1 cellular context compared by ENCODE assay signal in the genomic region with DNA sequence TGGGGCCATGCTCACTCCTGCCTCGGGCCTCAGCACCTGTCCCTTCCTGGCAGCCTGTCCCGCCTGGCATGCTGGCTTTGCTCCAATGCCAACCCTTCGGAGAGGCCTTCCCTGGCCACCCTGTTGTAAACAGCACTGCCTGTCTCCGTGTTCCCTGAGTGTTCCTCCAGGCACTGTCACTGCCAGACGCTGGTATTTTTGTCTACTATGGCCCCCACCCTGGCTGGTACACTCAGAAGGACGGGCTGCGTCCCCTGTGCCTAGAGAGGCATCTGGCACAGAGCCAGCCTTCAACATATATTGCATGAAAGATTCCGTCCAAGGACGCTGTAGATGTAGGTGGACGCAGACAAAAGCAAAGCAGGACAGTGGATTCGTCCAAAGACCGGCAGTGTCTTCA.
TF ChIP-seq lines count a peak whose summit lies in the region.

No MANE protein-coding gene starts in this region.

TF ChIP-seq in HepG2, 621 proteins besides CTCF, POLR2A, EP300 and RAD21:
- TF ChIP-seq, protein P1, sequence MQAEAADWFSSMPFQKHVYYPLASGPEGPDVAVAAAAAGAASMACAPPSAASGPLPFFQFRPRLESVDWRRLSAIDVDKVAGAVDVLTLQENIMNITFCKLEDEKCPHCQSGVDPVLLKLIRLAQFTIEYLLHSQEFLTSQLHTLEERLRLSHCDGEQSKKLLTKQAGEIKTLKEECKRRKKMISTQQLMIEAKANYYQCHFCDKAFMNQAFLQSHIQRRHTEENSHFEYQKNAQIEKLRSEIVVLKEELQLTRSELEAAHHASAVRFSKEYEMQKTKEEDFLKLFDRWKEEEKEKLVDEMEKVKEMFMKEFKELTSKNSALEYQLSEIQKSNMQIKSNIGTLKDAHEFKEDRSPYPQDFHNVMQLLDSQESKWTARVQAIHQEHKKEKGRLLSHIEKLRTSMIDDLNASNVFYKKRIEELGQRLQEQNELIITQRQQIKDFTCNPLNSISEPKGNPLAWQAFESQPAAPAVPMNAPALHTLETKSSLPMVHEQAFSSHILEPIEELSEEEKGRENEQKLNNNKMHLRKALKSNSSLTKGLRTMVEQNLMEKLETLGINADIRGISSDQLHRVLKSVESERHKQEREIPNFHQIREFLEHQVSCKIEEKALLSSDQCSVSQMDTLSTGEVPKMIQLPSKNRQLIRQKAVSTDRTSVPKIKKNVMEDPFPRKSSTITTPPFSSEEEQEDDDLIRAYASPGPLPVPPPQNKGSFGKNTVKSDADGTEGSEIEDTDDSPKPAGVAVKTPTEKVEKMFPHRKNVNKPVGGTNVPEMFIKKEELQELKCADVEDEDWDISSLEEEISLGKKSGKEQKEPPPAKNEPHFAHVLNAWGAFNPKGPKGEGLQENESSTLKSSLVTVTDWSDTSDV (CRISPR knock-in tag; IDR thresholded peaks at IDR 0.05): no peak
- TF ChIP-seq SAP130 (CRISPR knock-in tag; IDR thresholded peaks at IDR 0.05; ENCODE audit: low read depth) (no peak), RNF2 (conservative IDR thresholded peaks at IDR 0.05; ENCODE audit: low read depth) (no peak), FIP1L1 (IDR thresholded peaks at IDR 0.05; ENCODE audit: borderline replicate concordance, insufficient read depth, low read depth, low read length) (no peak)
- TF ChIP-seq, protein P2, sequence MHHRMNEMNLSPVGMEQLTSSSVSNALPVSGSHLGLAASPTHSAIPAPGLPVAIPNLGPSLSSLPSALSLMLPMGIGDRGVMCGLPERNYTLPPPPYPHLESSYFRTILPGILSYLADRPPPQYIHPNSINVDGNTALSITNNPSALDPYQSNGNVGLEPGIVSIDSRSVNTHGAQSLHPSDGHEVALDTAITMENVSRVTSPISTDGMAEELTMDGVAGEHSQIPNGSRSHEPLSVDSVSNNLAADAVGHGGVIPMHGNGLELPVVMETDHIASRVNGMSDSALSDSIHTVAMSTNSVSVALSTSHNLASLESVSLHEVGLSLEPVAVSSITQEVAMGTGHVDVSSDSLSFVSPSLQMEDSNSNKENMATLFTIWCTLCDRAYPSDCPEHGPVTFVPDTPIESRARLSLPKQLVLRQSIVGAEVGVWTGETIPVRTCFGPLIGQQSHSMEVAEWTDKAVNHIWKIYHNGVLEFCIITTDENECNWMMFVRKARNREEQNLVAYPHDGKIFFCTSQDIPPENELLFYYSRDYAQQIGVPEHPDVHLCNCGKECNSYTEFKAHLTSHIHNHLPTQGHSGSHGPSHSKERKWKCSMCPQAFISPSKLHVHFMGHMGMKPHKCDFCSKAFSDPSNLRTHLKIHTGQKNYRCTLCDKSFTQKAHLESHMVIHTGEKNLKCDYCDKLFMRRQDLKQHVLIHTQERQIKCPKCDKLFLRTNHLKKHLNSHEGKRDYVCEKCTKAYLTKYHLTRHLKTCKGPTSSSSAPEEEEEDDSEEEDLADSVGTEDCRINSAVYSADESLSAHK (CRISPR knock-in tag; IDR thresholded peaks at IDR 0.05; ENCODE audit: borderline replicate concordance): no peak
- TF ChIP-seq, protein P3, sequence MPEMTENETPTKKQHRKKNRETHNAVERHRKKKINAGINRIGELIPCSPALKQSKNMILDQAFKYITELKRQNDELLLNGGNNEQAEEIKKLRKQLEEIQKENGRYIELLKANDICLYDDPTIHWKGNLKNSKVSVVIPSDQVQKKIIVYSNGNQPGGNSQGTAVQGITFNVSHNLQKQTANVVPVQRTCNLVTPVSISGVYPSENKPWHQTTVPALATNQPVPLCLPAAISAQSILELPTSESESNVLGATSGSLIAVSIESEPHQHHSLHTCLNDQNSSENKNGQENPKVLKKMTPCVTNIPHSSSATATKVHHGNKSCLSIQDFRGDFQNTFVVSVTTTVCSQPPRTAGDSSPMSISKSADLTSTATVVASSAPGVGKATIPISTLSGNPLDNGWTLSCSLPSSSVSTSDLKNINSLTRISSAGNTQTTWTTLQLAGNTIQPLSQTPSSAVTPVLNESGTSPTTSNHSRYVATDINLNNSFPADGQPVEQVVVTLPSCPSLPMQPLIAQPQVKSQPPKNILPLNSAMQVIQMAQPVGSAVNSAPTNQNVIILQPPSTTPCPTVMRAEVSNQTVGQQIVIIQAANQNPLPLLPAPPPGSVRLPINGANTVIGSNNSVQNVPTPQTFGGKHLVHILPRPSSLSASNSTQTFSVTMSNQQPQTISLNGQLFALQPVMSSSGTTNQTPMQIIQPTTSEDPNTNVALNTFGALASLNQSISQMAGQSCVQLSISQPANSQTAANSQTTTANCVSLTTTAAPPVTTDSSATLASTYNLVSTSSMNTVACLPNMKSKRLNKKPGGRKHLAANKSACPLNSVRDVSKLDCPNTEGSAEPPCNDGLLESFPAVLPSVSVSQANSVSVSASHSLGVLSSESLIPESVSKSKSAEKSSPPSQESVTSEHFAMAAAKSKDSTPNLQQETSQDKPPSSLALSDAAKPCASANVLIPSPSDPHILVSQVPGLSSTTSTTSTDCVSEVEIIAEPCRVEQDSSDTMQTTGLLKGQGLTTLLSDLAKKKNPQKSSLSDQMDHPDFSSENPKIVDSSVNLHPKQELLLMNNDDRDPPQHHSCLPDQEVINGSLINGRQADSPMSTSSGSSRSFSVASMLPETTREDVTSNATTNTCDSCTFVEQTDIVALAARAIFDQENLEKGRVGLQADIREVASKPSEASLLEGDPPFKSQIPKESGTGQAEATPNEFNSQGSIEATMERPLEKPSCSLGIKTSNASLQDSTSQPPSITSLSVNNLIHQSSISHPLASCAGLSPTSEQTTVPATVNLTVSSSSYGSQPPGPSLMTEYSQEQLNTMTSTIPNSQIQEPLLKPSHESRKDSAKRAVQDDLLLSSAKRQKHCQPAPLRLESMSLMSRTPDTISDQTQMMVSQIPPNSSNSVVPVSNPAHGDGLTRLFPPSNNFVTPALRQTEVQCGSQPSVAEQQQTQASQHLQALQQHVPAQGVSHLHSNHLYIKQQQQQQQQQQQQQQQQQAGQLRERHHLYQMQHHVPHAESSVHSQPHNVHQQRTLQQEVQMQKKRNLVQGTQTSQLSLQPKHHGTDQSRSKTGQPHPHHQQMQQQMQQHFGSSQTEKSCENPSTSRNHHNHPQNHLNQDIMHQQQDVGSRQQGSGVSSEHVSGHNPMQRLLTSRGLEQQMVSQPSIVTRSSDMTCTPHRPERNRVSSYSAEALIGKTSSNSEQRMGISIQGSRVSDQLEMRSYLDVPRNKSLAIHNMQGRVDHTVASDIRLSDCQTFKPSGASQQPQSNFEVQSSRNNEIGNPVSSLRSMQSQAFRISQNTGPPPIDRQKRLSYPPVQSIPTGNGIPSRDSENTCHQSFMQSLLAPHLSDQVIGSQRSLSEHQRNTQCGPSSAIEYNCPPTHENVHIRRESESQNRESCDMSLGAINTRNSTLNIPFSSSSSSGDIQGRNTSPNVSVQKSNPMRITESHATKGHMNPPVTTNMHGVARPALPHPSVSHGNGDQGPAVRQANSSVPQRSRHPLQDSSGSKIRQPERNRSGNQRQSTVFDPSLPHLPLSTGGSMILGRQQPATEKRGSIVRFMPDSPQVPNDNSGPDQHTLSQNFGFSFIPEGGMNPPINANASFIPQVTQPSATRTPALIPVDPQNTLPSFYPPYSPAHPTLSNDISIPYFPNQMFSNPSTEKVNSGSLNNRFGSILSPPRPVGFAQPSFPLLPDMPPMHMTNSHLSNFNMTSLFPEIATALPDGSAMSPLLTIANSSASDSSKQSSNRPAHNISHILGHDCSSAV (CRISPR knock-in tag; IDR thresholded peaks at IDR 0.05; ENCODE audit: borderline replicate concordance): no peak
- TF ChIP-seq, protein P4, sequence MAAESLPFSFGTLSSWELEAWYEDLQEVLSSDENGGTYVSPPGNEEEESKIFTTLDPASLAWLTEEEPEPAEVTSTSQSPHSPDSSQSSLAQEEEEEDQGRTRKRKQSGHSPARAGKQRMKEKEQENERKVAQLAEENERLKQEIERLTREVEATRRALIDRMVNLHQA (CRISPR knock-in tag; IDR thresholded peaks at IDR 0.05): no peak
